ENCODE assay signal across 15 cellular contexts in genomic region chr18:7157760-7158159, GRCh38. TPM values are rescaled to one million over a fixed set of nuclear protein-coding genes. Genes with fewer than 3 reads are reported as not detected.
"Had no signal": no experiment of that assay in that cellular context is flagged by ENCODE, and none has a peak within 500 bp of the region (broad histone marks: within the 10 kb centered on the region; RNA-seq: fewer than 3 reads in every experiment).

No MANE protein-coding gene starts in this region.

- H3K4me3 ChIP-seq: left ventricle myocardium inferior, right atrium auricular region, skin epidermis had no signal

- H3K4me1 ChIP-seq: left ventricle myocardium inferior, right atrium auricular region had no signal

- H3K27ac ChIP-seq: left ventricle myocardium inferior, right atrium auricular region, skin epidermis had no signal

- H3K9me3 ChIP-seq: left ventricle myocardium inferior, right atrium auricular region had no signal

- H3K36me3 Mint-ChIP-seq: activated naive CD4-positive, alpha-beta T cell treated with anti-CD3 and anti-CD28 coated beads, Interleukin-2, amount 10 ng/mL, durations not matched to agents 7 days and 5 days; naive thymus-derived CD8-positive, alpha-beta T cell; T-cell; type B pancreatic cell had no signal

- H3K27ac Mint-ChIP-seq: activated naive CD4-positive, alpha-beta T cell treated with anti-CD3 and anti-CD28 coated beads, Interleukin-2, amount 10 ng/mL, durations not matched to agents 7 days and 5 days; activated T-helper 2 cell treated with anti-CD3 and anti-CD28 coated beads, Interferon-gamma antibody, Interleukin-2, Interleukin-4, amounts not matched to agents 10 μg/mL and 5 μg/mL and 100 μg/mL, durations not matched to agents 14 hours and 24 hours and 36 hours; naive thymus-derived CD8-positive, alpha-beta T cell; T-cell; type B pancreatic cell had no signal

- FAIRE-seq: colon, kidney had no signal

- DNase-seq: activated CD4-positive, alpha-beta T cell treated with anti-CD3 and anti-CD28 coated beads, Interleukin-2, amount 50 U/mL, for 4 hours; activated naive CD4-positive, alpha-beta T cell treated with anti-CD3 and anti-CD28 coated beads, Interleukin-2, amount 10 ng/mL, durations not matched to agents 7 days and 5 days; kidney; left ventricle myocardium inferior; naive thymus-derived CD8-positive, alpha-beta T cell; stimulated activated CD4-positive, alpha-beta T cell treated with anti-CD3 and anti-CD28 coated beads, Interleukin-4, amount 100 ng/mL, for 24 hours; stimulated activated naive CD8-positive, alpha-beta T cell treated with anti-CD3 and anti-CD28 coated beads, Interleukin-15, Interleukin-2, amounts not matched to agents 100 U/mL and 50 U/mL, for 24 hours; T-cell; T-helper 9 cell had no signal

- H3K36me3 ChIP-seq: left ventricle myocardium inferior, right atrium auricular region had no signal

- ATAC-seq: esophagus mucosa; naive thymus-derived CD8-positive, alpha-beta T cell; stimulated activated naive CD8-positive, alpha-beta T cell treated with anti-CD3 and anti-CD28 coated beads, Interleukin-15, Interleukin-2, amounts not matched to agents 100 U/mL and 50 U/mL, for 24 hours; T-cell had no signal

- H3K4me3 Mint-ChIP-seq: activated naive CD4-positive, alpha-beta T cell treated with anti-CD3 and anti-CD28 coated beads, Interleukin-2, amount 10 ng/mL, durations not matched to agents 7 days and 5 days; naive thymus-derived CD8-positive, alpha-beta T cell; T-cell; type B pancreatic cell had no signal

- H3K27me3 Mint-ChIP-seq: activated naive CD4-positive, alpha-beta T cell treated with anti-CD3 and anti-CD28 coated beads, Interleukin-2, amount 10 ng/mL, durations not matched to agents 7 days and 5 days; T-cell; type B pancreatic cell had no signal

- H3K27me3 ChIP-seq: right atrium auricular region had no signal

- H3K4me1 Mint-ChIP-seq: activated naive CD4-positive, alpha-beta T cell treated with anti-CD3 and anti-CD28 coated beads, Interleukin-2, amount 10 ng/mL, durations not matched to agents 7 days and 5 days; naive thymus-derived CD8-positive, alpha-beta T cell had no signal

- H3K9me3 Mint-ChIP-seq: type B pancreatic cell had no signal

RNA-seq across cellular contexts. Expression of gene LAMA1, which starts 40.2 kb away (rescaled TPM):
- total RNA-seq: activated T-helper 2 cell treated with anti-CD3 and anti-CD28 coated beads, Interferon-gamma antibody, Interleukin-2, Interleukin-4, amounts not matched to agents 10 μg/mL and 5 μg/mL and 100 μg/mL, durations not matched to agents 14 hours and 24 hours and 36 hours; left ventricle myocardium inferior; naive thymus-derived CD8-positive, alpha-beta T cell had no signal
- polyA plus RNA-seq: naive thymus-derived CD8-positive, alpha-beta T cell had no signal
